Comparison of ENCODE assay signal across 22 cellular contexts in the genomic region with DNA sequence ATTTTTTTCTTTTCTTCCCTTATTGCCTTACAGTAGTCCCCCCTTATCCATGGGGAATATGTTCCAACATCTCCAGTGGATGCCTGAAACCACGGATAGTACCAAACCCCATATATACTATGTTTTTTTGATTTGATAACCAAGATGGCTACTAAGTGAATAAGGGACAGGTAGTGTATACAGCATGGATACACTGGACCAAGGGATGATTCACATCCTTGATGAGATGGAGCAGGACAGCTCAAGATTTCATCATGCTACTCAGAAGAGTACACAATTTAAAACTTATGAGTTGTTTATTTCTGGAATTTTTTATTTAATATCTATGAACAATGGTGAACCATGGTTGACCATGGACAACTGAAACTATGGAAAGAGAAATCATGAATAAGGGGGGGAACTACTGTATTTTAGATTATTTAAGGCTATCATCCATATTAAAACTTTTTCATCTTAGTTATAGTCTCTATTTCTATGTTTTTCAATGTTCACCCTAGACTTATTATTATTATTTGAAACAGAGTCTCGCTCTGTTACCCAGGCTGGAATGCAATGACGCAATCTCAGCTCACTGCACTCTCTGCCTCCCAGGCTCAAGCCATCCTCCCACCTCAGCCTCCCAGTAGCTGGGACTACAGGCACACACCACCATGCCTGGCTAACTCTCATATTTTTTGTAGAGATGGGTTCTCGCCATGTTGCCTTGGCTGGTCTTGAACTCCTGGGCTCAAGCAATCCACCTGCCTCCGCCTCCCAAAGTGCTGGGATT.
DNase-seq lines count a peak whose midpoint lies in the region; ATAC-seq, FAIRE-seq and TF ChIP-seq lines count a peak whose summit lies in the region.
"Had no signal": no experiment of that assay in that cellular context is flagged by ENCODE, and none has a peak within 500 bp of the region (broad histone marks: within the 10 kb centered on the region; RNA-seq: fewer than 3 reads in every experiment).

No MANE protein-coding gene starts in this region.

- ATAC-seq in IMR-90 (ENCODE audit: low read depth), result no peak
- ATAC-seq in PC-3, result no peak
- no peak for ATAC-seq in HG03175 (IDR thresholded peaks at IDR 0.05; ENCODE audit: unreplicated experiment)
- ATAC-seq: A549 had no signal

- H3K4me3 ChIP-seq in IMR-90 (ENCODE audit: insufficient read depth, low read depth, low read length), result no peak overlapping the region
- no peak overlapping the region for H3K4me3 ChIP-seq in PC-3 (ENCODE audit: low read length)
- no peak overlapping the region for H3K4me3 ChIP-seq in H1 (ENCODE audit: extremely low read depth in 1 of 4, insufficient read depth in 2 of 4, low read depth in 3 of 4, low read length in 4 of 4)
- H3K4me3 ChIP-seq: A549; BLaER1 treated with 17β-estradiol and CSF1 and Interleukin-3, amounts not matched to agents 10 nM and 100 nM had no signal

- no peak overlapping the region for H2BK12ac ChIP-seq in H1 (ENCODE audit: low read depth, low read length)

- H2BK15ac ChIP-seq in IMR-90 (ENCODE audit: low read depth, low read length), result no peak overlapping the region
- H2BK15ac ChIP-seq in H1 (ENCODE audit: low read length), result no peak overlapping the region

- no peak overlapping the region for H3K4ac ChIP-seq in IMR-90 (ENCODE audit: low read depth, low read length)
- H3K4ac ChIP-seq in H1 (replicated peaks; ENCODE audit: insufficient read length, low read depth, low read length), result no peak overlapping the region

- in situ Hi-C loops in IMR-90 (cut with MboI; ENCODE audit: low sequenced_read_pairs), result no loop called here

- no peak for FAIRE-seq in H1 (lab: Jason Lieb, UNC)
- FAIRE-seq: A549, G401.6, GM12892 had no signal

- BruUV-seq in IMR-90 (replicated peaks; lab: Mats Ljungman, UMichigan) (no TSS peak), PC-3 (replicated peaks; lab: Mats Ljungman, UMichigan) (no TSS peak)

- 83% methylated on average over 1 of the region's 5 CpGs; no CpG with 5 or more reads in 1 of the 2 experiments for WGBS in IMR-90 (ENCODE audit: extremely low coverage in 2 of 2, insufficient read length in 1 of 2), 2 experiments
- 100% methylated on average over 5 of the region's 5 CpGs; no CpG with 5 or more reads in 1 of the 2 experiments for WGBS in H1 (ENCODE audit: extremely low coverage in 1 of 2, insufficient coverage in 1 of 2, insufficient read length in 1 of 2, insufficient replicate concordance in 2 of 2, low coverage in 1 of 2, low lambda C conversion rate in 2 of 2, missing lambda C conversion rate in 1 of 2), 2 experiments

- H3K9me3 ChIP-seq in IMR-90 (ENCODE audit: control insufficient read depth, insufficient read depth, low read length) (peaks cover 8% of the 10 kb centered on the region), PC-3 (ENCODE audit: low read length) (no peaks in the 10 kb centered on the region), H1 (ENCODE audit: insufficient read depth in 2 of 2, low read depth in 1 of 2, low read length in 1 of 2) (peaks cover 0 to 13% of the 10 kb centered on the region in 2 experiments; a peak in 1 of 4 replicates)
- H3K9me3 ChIP-seq: A549, BE2C had no signal

- POLR2A ChIA-PET in IMR-90 (lab: Charles Lee; ENCODE audit: unreplicated experiment), result no interaction called here
- POLR2A ChIA-PET in PC-3 (lab: Charles Lee; ENCODE audit: unreplicated experiment), result no interaction called here
- POLR2A ChIA-PET in H1 (lab: Charles Lee; ENCODE audit: partially characterized antibody), result interaction anchor here (0.7 kb wide), 1 partner anchor 48 kb away, joined by 4 read pairs; no protein-coding TSS in a partner anchor

- H4K20me1 ChIP-seq in IMR-90 (ENCODE audit: insufficient read depth, low read length), result no peaks in the 10 kb centered on the region
- no peaks in the 10 kb centered on the region for H4K20me1 ChIP-seq in PC-3 (ENCODE audit: low read length)
- H4K20me1 ChIP-seq in H1 (replicated peaks in 1 of 2; ENCODE audit: control insufficient read depth in 1 of 2, insufficient read depth in 2 of 2, low read length in 2 of 2), result no peaks in the 10 kb centered on the region
- H4K20me1 ChIP-seq: BLaER1 treated with 17β-estradiol and CSF1 and Interleukin-3, amounts not matched to agents 10 nM and 100 nM had no signal

- no peaks in the 10 kb centered on the region for H3K79me1 ChIP-seq in IMR-90 (ENCODE audit: low read depth in 1 of 2, low read length in 2 of 2)
- H3K79me1 ChIP-seq in H1 (ENCODE audit: low read depth, low read length), result no peaks in the 10 kb centered on the region

- H2BK120ac ChIP-seq in IMR-90 (ENCODE audit: low read depth, low read length) (no peak overlapping the region), H1 (replicated peaks; ENCODE audit: low read depth, low read length) (no peak overlapping the region)

- no peaks in the 10 kb centered on the region for H3K79me2 ChIP-seq in PC-3 (ENCODE audit: low read length)
- no peaks in the 10 kb centered on the region for H3K79me2 ChIP-seq in H1 (ENCODE audit: control insufficient read depth in 1 of 2, insufficient read depth in 2 of 2, low read length in 2 of 2)

- H2AFZ ChIP-seq in IMR-90 (replicated peaks; ENCODE audit: low read length, poor library complexity) (no peak overlapping the region), PC-3 (ENCODE audit: low read length) (no peak overlapping the region), H1 (ENCODE audit: low read length) (no peak overlapping the region)

- peaks cover 24% of the 10 kb centered on the region for H3K27me3 ChIP-seq in IMR-90 (ENCODE audit: control insufficient read depth, insufficient read depth, low read length)
- H3K27me3 ChIP-seq in PC-3 (ENCODE audit: low read length), result peaks cover 43% of the 10 kb centered on the region
- H3K27me3 ChIP-seq in H1 (replicated peaks in 1 of 4; ENCODE audit: control insufficient read depth in 3 of 4, extremely low read depth in 1 of 4, insufficient read depth in 3 of 4, low read length in 3 of 4), result no peaks in the 10 kb centered on the region
- H3K27me3 ChIP-seq: BE2C; BLaER1 treated with 17β-estradiol and CSF1 and Interleukin-3, amounts not matched to agents 10 nM and 100 nM had no signal

- no peak for TF ChIP-seq EP300 in H1 (IDR thresholded peaks at IDR 0.05; ENCODE audit: borderline replicate concordance in 1 of 2, low read depth in 2 of 2, low read length in 2 of 2)

- no peaks in the 10 kb centered on the region for H3K9me1 ChIP-seq in IMR-90 (ENCODE audit: insufficient read depth, low read length)

- H3F3A ChIP-seq in PC-3 (ENCODE audit: low read length, unreplicated experiment), result no peaks in the 10 kb centered on the region

- no peak overlapping the region for H3K18ac ChIP-seq in IMR-90 (ENCODE audit: low read depth, low read length)
- no peak overlapping the region for H3K18ac ChIP-seq in H1 (ENCODE audit: extremely low read depth, low read length)

- H4K91ac ChIP-seq in IMR-90 (ENCODE audit: insufficient read depth, low read depth, low read length), result no peak overlapping the region
- H4K91ac ChIP-seq in H1 (replicated peaks; ENCODE audit: insufficient read length, low read length), result no peak overlapping the region

- TF ChIP-seq POLR2A in IMR-90 (IDR thresholded peaks at IDR 0.05; ENCODE audit: low read depth, low read length) (no peak), H1 (IDR thresholded peaks at IDR 0.05; ENCODE audit: control extremely low read depth in 1 of 2, low read depth in 2 of 2, low read length in 2 of 2) (no peak)

- no peak overlapping the region for H3K9ac ChIP-seq in IMR-90 (ENCODE audit: low read depth, low read length)
- H3K9ac ChIP-seq in PC-3 (ENCODE audit: low read length), result no peak overlapping the region
- H3K9ac ChIP-seq in H1 (replicated peaks in 1 of 4; ENCODE audit: extremely low read depth in 1 of 4, low read depth in 3 of 4, low read length in 3 of 4), result no peak overlapping the region
- H3K9ac ChIP-seq: BLaER1 treated with 17β-estradiol and CSF1 and Interleukin-3, amounts not matched to agents 10 nM and 100 nM had no signal

- H2BK20ac ChIP-seq in IMR-90 (ENCODE audit: low read depth, low read length), result no peak overlapping the region
- H2BK20ac ChIP-seq in H1 (ENCODE audit: low read length), result no peak overlapping the region

- DNase-seq in IMR-90, result no peak
- DNase-seq in PC-3, result peak; percentile 29
- DNase-seq in H1 (ENCODE audit: low read depth in 1 of 2, low spot score in 2 of 2), result no peak
- peak; percentile 17 for DNase-seq in kidney tubule cell (ENCODE audit: low spot score)
- no peak for DNase-seq in activated effector memory CD4-positive, alpha-beta T cell treated with anti-CD3 and anti-CD28 coated beads, Interleukin-2, amount 50 U/mL, for 16 hours
- no peak for DNase-seq in activated T-cell treated with anti-CD3 and anti-CD28 coated beads for 4 hours
- DNase-seq: 8988T; ACHN; AML-193; BE2C; CD4-positive, alpha-beta T cell; COR-L47; DMS153; DND-41; GOT3; H7; HCEC 1CT had no signal

- H3K56ac ChIP-seq in IMR-90 (ENCODE audit: extremely low read depth, insufficient read depth, low read length) (no peak overlapping the region), H1 (replicated peaks; ENCODE audit: insufficient read length, low read depth, low read length) (no peak overlapping the region)

- TF ChIP-seq CTCF in IMR-90 (conservative IDR thresholded peaks at IDR 0.05; ENCODE audit: low read depth, low read length), result no peak
- no peak for TF ChIP-seq CTCF in PC-3 (conservative IDR thresholded peaks at IDR 0.05; ENCODE audit: low read depth, low read length)
- TF ChIP-seq CTCF in H1 (IDR thresholded peaks at IDR 0.05; ENCODE audit: control extremely low read depth in 1 of 3, insufficient read depth in 1 of 3, low read depth in 1 of 3, low read length in 3 of 3), result no peak

- H3K14ac ChIP-seq in IMR-90 (replicated peaks; ENCODE audit: low read depth, low read length) (no peak overlapping the region), H1 (ENCODE audit: insufficient read length) (no peak overlapping the region)

- CTCF ChIA-PET in IMR-90 (lab: Yijun Ruan, JAX) (interaction anchor here (1.2 kb wide), 2 partner anchors 11 to 85 kb away, joined by 3 to 5 read pairs; no protein-coding TSS in a partner anchor), PC-3 (lab: Charles Lee) (no interaction called here), H1 (lab: Charles Lee; ENCODE audit: partially characterized antibody) (interaction anchor here (0.9 to 2.0 kb wide), 2 partner anchors 8 to 11 kb away, joined by 3 to 4 read pairs; no protein-coding TSS in a partner anchor)

- dilution Hi-C loops in IMR-90 (cut with HindIII; ENCODE audit: low sequenced_read_pairs, unreplicated experiment), result no loop called here

- TF ChIP-seq RAD21 in IMR-90 (IDR thresholded peaks at IDR 0.05; ENCODE audit: low read length) (no peak), H1 (IDR thresholded peaks at IDR 0.05 in 1 of 2, conservative IDR thresholded peaks at IDR 0.05 in 1 of 2; ENCODE audit: low read depth in 2 of 2, low read length in 2 of 2) (no peak)

- H2BK5ac ChIP-seq in IMR-90 (ENCODE audit: low read depth, low read length, poor library complexity, severe bottlenecking) (no peak overlapping the region), H1 (ENCODE audit: low read depth, low read length) (no peak overlapping the region)

- no peak overlapping the region for H2AK5ac ChIP-seq in IMR-90 (ENCODE audit: low read depth, low read length)
- H2AK5ac ChIP-seq in H1 (ENCODE audit: low read depth, low read length), result no peak overlapping the region

- no peak overlapping the region for H2AK9ac ChIP-seq in IMR-90 (replicated peaks; ENCODE audit: low read depth, low read length, poor library complexity)

- H3K23me2 ChIP-seq in H1 (ENCODE audit: low read depth, low read length), result no peaks in the 10 kb centered on the region

- H4K5ac ChIP-seq in IMR-90 (ENCODE audit: low read depth, low read length) (no peak overlapping the region), H1 (ENCODE audit: insufficient read length, low read depth, low read length) (no peak overlapping the region)

- no peaks in the 10 kb centered on the region for H3K9me2 ChIP-seq in PC-3 (replicated peaks; ENCODE audit: low read length)

- no peak overlapping the region for H3K23ac ChIP-seq in IMR-90 (ENCODE audit: low read depth, low read length)
- no peak overlapping the region for H3K23ac ChIP-seq in H1 (ENCODE audit: insufficient read length)

- H3K4me1 ChIP-seq in IMR-90 (ENCODE audit: control insufficient read depth, insufficient read depth, low read length) (no peaks in the 10 kb centered on the region), PC-3 (ENCODE audit: insufficient read depth, low read length) (no peaks in the 10 kb centered on the region), H1 (replicated peaks in 1 of 4; ENCODE audit: control insufficient read depth in 3 of 4, insufficient read depth in 4 of 4, low read length in 3 of 4) (peaks cover 0 to 11% (median 1%) of the 10 kb centered on the region in 4 experiments; a peak in 4 of 7 replicates)
- H3K4me1 ChIP-seq: BLaER1 treated with 17β-estradiol and CSF1 and Interleukin-3, amounts not matched to agents 10 nM and 100 nM had no signal

- no peaks in the 10 kb centered on the region for H3K36me3 ChIP-seq in IMR-90 (ENCODE audit: control insufficient read depth, insufficient read depth, low read length)
- no peaks in the 10 kb centered on the region for H3K36me3 ChIP-seq in PC-3 (ENCODE audit: low read depth, low read length)
- no peaks in the 10 kb centered on the region for H3K36me3 ChIP-seq in H1 (ENCODE audit: control insufficient read depth in 2 of 4, insufficient read depth in 4 of 4, low read length in 3 of 4)
- H3K36me3 ChIP-seq: BE2C had no signal

- no peak overlapping the region for H3K4me2 ChIP-seq in IMR-90 (ENCODE audit: low read depth, low read length)
- no peak overlapping the region for H3K4me2 ChIP-seq in PC-3 (ENCODE audit: low read length)
- no peak overlapping the region for H3K4me2 ChIP-seq in H1 (ENCODE audit: insufficient read depth in 1 of 2, low read depth in 2 of 2, low read length in 2 of 2)
- H3K4me2 ChIP-seq: A549; BLaER1 treated with 17β-estradiol and CSF1 and Interleukin-3, amounts not matched to agents 10 nM and 100 nM had no signal

- intact Hi-C loops in IMR-90 (cut with micrococcal nuclease), result no loop called here
- intact Hi-C loops in PC-3 (cut with micrococcal nuclease), result no loop called here

- H3K27ac ChIP-seq in IMR-90 (ENCODE audit: insufficient read depth, low read length) (no peak overlapping the region), PC-3 (ENCODE audit: low read length) (no peak overlapping the region), H1 (ENCODE audit: low read depth, low read length) (no peak overlapping the region)
- H3K27ac ChIP-seq: A549; BLaER1 treated with 17β-estradiol and CSF1 and Interleukin-3, amounts not matched to agents 10 nM and 100 nM had no signal

- H4K8ac ChIP-seq in IMR-90 (ENCODE audit: low read depth in 2 of 2, low read length in 2 of 2), result no peak overlapping the region
- no peak overlapping the region for H4K8ac ChIP-seq in H1 (ENCODE audit: extremely low read depth, insufficient read depth, low read length)

Comparison
In these comparisons a context has a peak if more than half of its experiments do, and no peak if none do; other contexts are left out.
1. DNase-seq: peak in PC-3 (single experiment) and kidney tubule cell (single experiment); none in IMR-90 (single experiment), H1 (0 of 2), activated effector memory CD4-positive, alpha-beta T cell treated with anti-CD3 and anti-CD28 coated beads, Interleukin-2, amount 50 U/mL, for 16 hours (single experiment) and activated T-cell treated with anti-CD3 and anti-CD28 coated beads for 4 hours (single experiment).